8 cellular contexts compared by ENCODE assay signal in the genomic region with DNA sequence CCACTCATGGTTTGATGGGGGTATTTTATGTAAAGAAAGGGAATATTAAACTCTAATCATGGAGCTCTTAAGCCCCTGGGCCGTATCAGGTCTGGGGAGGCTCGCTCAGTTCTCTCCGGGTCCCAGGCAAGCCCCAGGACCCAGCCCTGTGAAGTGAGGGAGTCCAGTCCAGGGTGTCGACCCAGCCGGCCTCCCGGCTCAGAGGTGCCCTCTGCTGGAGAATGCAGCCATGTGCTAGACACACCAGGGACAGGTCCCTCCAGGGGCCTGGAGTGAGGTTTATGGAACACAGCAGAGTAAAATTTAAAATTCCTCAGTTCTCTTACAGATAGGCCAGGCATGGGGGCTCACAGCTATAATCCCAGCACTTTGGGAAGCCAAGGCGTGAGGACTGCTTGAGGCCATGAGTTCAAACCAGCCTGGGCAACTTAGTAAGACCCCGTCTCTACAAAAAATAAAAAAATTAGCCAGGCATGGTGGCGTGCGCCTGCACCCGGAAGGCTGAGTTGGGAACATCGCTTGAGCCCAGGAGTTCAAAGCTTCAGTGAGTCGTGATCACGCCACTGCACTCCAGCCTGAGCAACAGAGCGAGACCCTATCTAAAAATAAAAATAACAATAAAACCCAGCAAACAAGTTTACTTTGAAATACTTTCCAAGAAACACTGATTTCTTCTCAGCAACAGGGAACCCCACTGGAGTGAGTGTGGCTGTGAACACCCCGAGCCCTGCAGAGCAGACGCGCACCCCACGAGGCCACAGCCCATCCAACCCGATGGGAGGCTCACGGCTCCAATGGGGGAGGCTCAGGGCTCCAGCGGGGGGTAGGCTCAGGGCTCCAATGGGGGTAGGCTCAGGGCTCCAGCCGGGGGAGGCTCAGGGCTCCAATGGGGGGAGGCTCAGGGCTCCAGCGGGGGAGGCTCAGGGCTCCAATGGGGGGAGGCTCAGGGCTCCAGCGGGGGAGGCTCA.
DNase-seq lines count a peak whose midpoint lies in the region; ATAC-seq and TF ChIP-seq lines count a peak whose summit lies in the region.

No MANE protein-coding gene starts in this region.

- H3K4me3 Mint-ChIP-seq in glutamatergic neuron (ENCODE audit: unreplicated experiment) = no peak overlapping the region

- no peak for TF ChIP-seq POLR2A in uterus (IDR thresholded peaks at IDR 0.05)

- no peaks in the 10 kb centered on the region for H3K36me3 ChIP-seq in uterus

- no peak overlapping the region for H3K27ac ChIP-seq in uterus

- ATAC-seq in HG03565 (IDR thresholded peaks at IDR 0.05; ENCODE audit: unreplicated experiment) (peak; percentile 45), GM18858 (IDR thresholded peaks at IDR 0.05; ENCODE audit: unreplicated experiment) (no peak)

- DNase-seq in Caki2 (ENCODE audit: low read depth) (peak; percentile 29), SK-MEL-5 (ENCODE audit: low read depth, low spot score) (peak; percentile 69), glutamatergic neuron (peak; percentile 88), posterior vena cava (ENCODE audit: low spot score) (peak; percentile 90), uterus (peak in 1 of 2 donors; percentile 44)
- peak; percentile 40 to 62 (median 42) for DNase-seq in activated naive CD4-positive, alpha-beta T cell (lab: John Stamatoyannopoulos, UW)

- no peak overlapping the region for H3K4me3 ChIP-seq in uterus

- H3K9me3 Mint-ChIP-seq in glutamatergic neuron (ENCODE audit: unreplicated experiment) = peaks cover 18% of the 10 kb centered on the region

- peaks cover 33% of the 10 kb centered on the region for H3K4me1 Mint-ChIP-seq in glutamatergic neuron (ENCODE audit: low read depth, unreplicated experiment)

- H3K9me3 ChIP-seq in uterus = no peaks in the 10 kb centered on the region

- in situ Hi-C loops in Caki2 (cut with HindIII; ENCODE audit: low pct_unique_long_range_greater_than_20kb, low sequenced_read_pairs) = no loop called here
- in situ Hi-C loops in SK-MEL-5 (cut with HindIII; ENCODE audit: low pct_unique_long_range_greater_than_20kb, low sequenced_read_pairs) = no loop called here

- intact Hi-C loops in posterior vena cava (cut with DNase I) = no loop called here
- intact Hi-C loops in uterus (cut with DNase I; ENCODE audit: low total_unique reads) = no loop called here

- H3K4me1 ChIP-seq in uterus = no peaks in the 10 kb centered on the region

- no peaks in the 10 kb centered on the region for H3K27me3 ChIP-seq in uterus

- TF ChIP-seq CTCF in glutamatergic neuron (IDR thresholded peaks at IDR 0.05; ENCODE audit: partially characterized antibody, unreplicated experiment) (peak; percentile 80), uterus (IDR thresholded peaks at IDR 0.05) (peak; percentile 34 to 61 (median 48))

- H3K27me3 Mint-ChIP-seq in glutamatergic neuron (ENCODE audit: unreplicated experiment) = peaks cover 35% of the 10 kb centered on the region

- peak overlapping the region; percentile 59 for H3K27ac Mint-ChIP-seq in glutamatergic neuron (ENCODE audit: unreplicated experiment)

- H3K36me3 Mint-ChIP-seq in glutamatergic neuron (ENCODE audit: unreplicated experiment) = no peaks in the 10 kb centered on the region
